In the genomic region with DNA sequence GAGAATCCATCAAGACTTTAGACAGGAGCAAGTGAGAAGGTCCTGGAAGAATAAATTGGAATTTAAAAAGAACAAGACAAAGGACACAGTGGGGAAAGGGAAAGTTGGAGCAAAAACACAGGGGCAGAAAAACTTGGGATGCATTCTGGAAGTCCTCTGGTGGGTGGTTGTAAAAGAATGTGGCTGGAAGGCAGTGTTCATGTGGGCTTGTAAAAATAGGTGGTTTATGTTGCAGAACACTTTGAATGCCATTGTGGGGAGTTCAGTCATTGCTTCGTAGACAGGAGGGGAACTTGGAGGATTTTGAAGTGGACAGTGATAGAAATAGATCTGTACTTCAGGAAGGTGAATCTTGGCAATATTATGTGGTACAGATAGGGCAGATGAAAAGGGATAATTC, we compare ENCODE assay signal across 22 cellular contexts. TPM values are rescaled to one million over a fixed set of nuclear protein-coding genes. Genes with fewer than 3 reads are reported as not detected.
DNase-seq lines count a peak whose midpoint lies in the region; ATAC-seq and TF ChIP-seq lines count a peak whose summit lies in the region.
"Had no signal": no experiment of that assay in that cellular context is flagged by ENCODE, and none has a peak within 500 bp of the region (broad histone marks: within the 10 kb centered on the region; RNA-seq: fewer than 3 reads in every experiment).

No MANE protein-coding gene starts in this region.

- POLR2A ChIA-PET in WTC11 (lab: Charles Lee), result no interaction called here

- H3K36me3 Mint-ChIP-seq in WTC11, result peaks cover 32% of the 10 kb centered on the region
- H3K36me3 Mint-ChIP-seq in osteocyte (ENCODE audit: unreplicated experiment), result no peaks in the 10 kb centered on the region
- H3K36me3 Mint-ChIP-seq: CD8-positive, alpha-beta memory T cell; memory B cell had no signal

- ATAC-seq in WTC11, result no peak
- ATAC-seq: activated CD8-positive, alpha-beta T cell treated with anti-CD3 and anti-CD28 coated beads for 36 hours; naive thymus-derived CD4-positive, alpha-beta T cell had no signal

- H3K9me3 Mint-ChIP-seq in WTC11 (peaks cover 20% of the 10 kb centered on the region), osteocyte (ENCODE audit: unreplicated experiment) (no peaks in the 10 kb centered on the region)
- H3K9me3 Mint-ChIP-seq: activated CD8-positive, alpha-beta T cell treated with anti-CD3 and anti-CD28 coated beads for 36 hours; activated naive CD4-positive, alpha-beta T cell treated with anti-CD3 and anti-CD28 coated beads for 36 hours; activated T-cell treated with anti-CD3 and anti-CD28 coated beads, Interleukin-2, amount 50 U/mL, for 24 hours; CD8-positive, alpha-beta memory T cell; memory B cell; naive thymus-derived CD4-positive, alpha-beta T cell; stimulated activated naive CD8-positive, alpha-beta T cell treated with anti-CD3 and anti-CD28 coated beads, Interleukin-15, Interleukin-2, amounts not matched to agents 100 ng/mL and 50 ng/mL, for 24 hours; type B pancreatic cell had no signal

- no peak for TF ChIP-seq CTCF in WTC11 (IDR thresholded peaks at IDR 0.05)
- no peak for TF ChIP-seq CTCF in osteocyte (IDR thresholded peaks at IDR 0.05)

- DNase-seq in EL (peak; percentile 60), WTC11 (ENCODE audit: low spot score) (no peak), hepatic stellate cell (ENCODE audit: low spot score) (peak; percentile 41), osteocyte (ENCODE audit: extremely low spot score, unreplicated experiment) (no peak), SKM-1 (lab: John Stamatoyannopoulos, UW; ENCODE audit: unreplicated experiment) (no peak), hypothalamus (lab: John Stamatoyannopoulos, UW) (no peak), iPS-NIHi7 (ENCODE audit: extremely low spot score) (no peak), NCI-H1694 (lab: John Stamatoyannopoulos, UW) (no peak)
- DNase-seq: activated CD8-positive, alpha-beta T cell treated with anti-CD3 and anti-CD28 coated beads for 36 hours; activated naive CD4-positive, alpha-beta T cell treated with anti-CD3 and anti-CD28 coated beads for 36 hours; activated T-cell treated with anti-CD3 and anti-CD28 coated beads, Interleukin-2, amount 50 U/mL, for 24 hours; anterior cingulate cortex; CD8-positive, alpha-beta memory T cell; cortex of kidney; DMS53; naive thymus-derived CD4-positive, alpha-beta T cell; NCI-H146; NCI-H446; stimulated activated CD4-positive, alpha-beta T cell treated with anti-CD3 and anti-CD28 coated beads, Interleukin-4, amount 100 ng/mL, for 24 hours had no signal

- H3K4me3 Mint-ChIP-seq in WTC11 (no peak overlapping the region), osteocyte (ENCODE audit: unreplicated experiment) (peak overlapping the region; percentile 2)
- H3K4me3 Mint-ChIP-seq: activated CD8-positive, alpha-beta T cell treated with anti-CD3 and anti-CD28 coated beads for 36 hours; activated naive CD4-positive, alpha-beta T cell treated with anti-CD3 and anti-CD28 coated beads for 36 hours; activated T-cell treated with anti-CD3 and anti-CD28 coated beads, Interleukin-2, amount 50 U/mL, for 24 hours; CD8-positive, alpha-beta memory T cell; memory B cell; naive thymus-derived CD4-positive, alpha-beta T cell; stimulated activated naive CD8-positive, alpha-beta T cell treated with anti-CD3 and anti-CD28 coated beads, Interleukin-15, Interleukin-2, amounts not matched to agents 100 ng/mL and 50 ng/mL, for 24 hours; type B pancreatic cell had no signal

- peak overlapping the region; percentile 3; the same call in 1 of the 2 replicates for H3K27ac Mint-ChIP-seq in WTC11
- H3K27ac Mint-ChIP-seq in osteocyte (ENCODE audit: unreplicated experiment), result peak overlapping the region; percentile 69
- H3K27ac Mint-ChIP-seq: activated CD8-positive, alpha-beta T cell treated with anti-CD3 and anti-CD28 coated beads for 36 hours; activated naive CD4-positive, alpha-beta T cell treated with anti-CD3 and anti-CD28 coated beads for 36 hours; activated T-cell treated with anti-CD3 and anti-CD28 coated beads, Interleukin-2, amount 50 U/mL, for 24 hours; memory B cell; naive thymus-derived CD4-positive, alpha-beta T cell; stimulated activated naive CD8-positive, alpha-beta T cell treated with anti-CD3 and anti-CD28 coated beads, Interleukin-15, Interleukin-2, amounts not matched to agents 100 ng/mL and 50 ng/mL, for 24 hours; type B pancreatic cell had no signal

- H3K4me1 Mint-ChIP-seq in WTC11 (no peaks in the 10 kb centered on the region), osteocyte (ENCODE audit: unreplicated experiment) (peaks cover 30% of the 10 kb centered on the region)

- CTCF ChIA-PET in WTC11 (lab: Charles Lee), result interaction anchor here (5.5 kb wide), 1 partner anchor 16 kb away, joined by 27 read pairs; a partner anchor contains a TSS

- H3K27me3 Mint-ChIP-seq in WTC11 (ENCODE audit: low read depth), result no peaks in the 10 kb centered on the region; the same call in 1 of the 2 replicates
- H3K27me3 Mint-ChIP-seq in osteocyte (ENCODE audit: unreplicated experiment), result no peaks in the 10 kb centered on the region
- H3K27me3 Mint-ChIP-seq: activated CD8-positive, alpha-beta T cell treated with anti-CD3 and anti-CD28 coated beads for 36 hours; activated T-cell treated with anti-CD3 and anti-CD28 coated beads, Interleukin-2, amount 50 U/mL, for 24 hours; CD8-positive, alpha-beta memory T cell; memory B cell; naive thymus-derived CD4-positive, alpha-beta T cell; stimulated activated naive CD8-positive, alpha-beta T cell treated with anti-CD3 and anti-CD28 coated beads, Interleukin-15, Interleukin-2, amounts not matched to agents 100 ng/mL and 50 ng/mL, for 24 hours; type B pancreatic cell had no signal

TF ChIP-seq in WTC11, 78 proteins besides CTCF, POLR2A, EP300 and RAD21:
- TF ChIP-seq, protein P1, sequence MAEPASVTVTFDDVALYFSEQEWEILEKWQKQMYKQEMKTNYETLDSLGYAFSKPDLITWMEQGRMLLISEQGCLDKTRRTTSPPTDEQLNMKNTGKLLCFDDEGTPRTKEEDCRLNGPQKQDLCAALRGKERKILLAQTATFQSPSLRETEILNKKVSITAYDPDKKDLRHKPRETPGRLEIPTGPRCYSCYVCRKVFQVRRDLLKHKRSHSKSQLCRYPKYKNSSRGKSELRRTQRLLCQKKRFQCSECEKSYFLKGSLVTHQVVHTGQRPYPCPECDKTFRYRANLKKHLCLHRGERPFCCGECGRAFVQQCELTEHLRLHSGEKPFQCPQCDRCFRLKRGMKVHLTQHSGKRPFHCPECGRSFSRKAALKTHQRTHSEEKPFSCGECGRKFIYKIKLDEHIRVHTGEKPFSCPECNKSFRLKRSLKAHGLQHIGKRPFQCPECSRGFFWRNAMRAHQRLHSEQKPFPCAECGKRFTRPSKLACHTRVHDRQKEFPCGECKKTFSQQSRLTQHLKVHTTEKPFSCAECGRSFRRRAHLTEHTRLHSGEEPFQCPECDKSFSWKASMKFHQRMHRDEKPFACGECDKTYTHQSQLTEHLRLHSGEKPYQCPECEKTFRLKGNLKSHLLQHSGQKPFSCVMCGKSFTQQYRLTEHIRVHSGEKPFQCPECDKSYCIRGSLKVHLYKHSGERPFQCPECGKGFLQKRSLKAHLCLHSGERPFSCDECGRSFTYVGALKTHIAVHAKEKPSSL (CRISPR knock-in tag; conservative IDR thresholded peaks at IDR 0.05), result no peak
- TF ChIP-seq KAT7 (CRISPR knock-in tag; IDR thresholded peaks at IDR 0.05; ENCODE audit: borderline replicate concordance), result no peak
- no peak for TF ChIP-seq IRF2 (CRISPR knock-in tag; IDR thresholded peaks at IDR 0.05; ENCODE audit: borderline replicate concordance, low read depth)
- no peak for TF ChIP-seq NFYB (CRISPR knock-in tag; conservative IDR thresholded peaks at IDR 0.05; ENCODE audit: low read depth)
- TF ChIP-seq SOX15 (CRISPR knock-in tag; IDR thresholded peaks at IDR 0.05), result no peak
- no peak for TF ChIP-seq ZNF219 (CRISPR knock-in tag; IDR thresholded peaks at IDR 0.05; ENCODE audit: borderline replicate concordance)
- TF ChIP-seq CREM (CRISPR knock-in tag; IDR thresholded peaks at IDR 0.05), result no peak
- TF ChIP-seq, protein P2, sequence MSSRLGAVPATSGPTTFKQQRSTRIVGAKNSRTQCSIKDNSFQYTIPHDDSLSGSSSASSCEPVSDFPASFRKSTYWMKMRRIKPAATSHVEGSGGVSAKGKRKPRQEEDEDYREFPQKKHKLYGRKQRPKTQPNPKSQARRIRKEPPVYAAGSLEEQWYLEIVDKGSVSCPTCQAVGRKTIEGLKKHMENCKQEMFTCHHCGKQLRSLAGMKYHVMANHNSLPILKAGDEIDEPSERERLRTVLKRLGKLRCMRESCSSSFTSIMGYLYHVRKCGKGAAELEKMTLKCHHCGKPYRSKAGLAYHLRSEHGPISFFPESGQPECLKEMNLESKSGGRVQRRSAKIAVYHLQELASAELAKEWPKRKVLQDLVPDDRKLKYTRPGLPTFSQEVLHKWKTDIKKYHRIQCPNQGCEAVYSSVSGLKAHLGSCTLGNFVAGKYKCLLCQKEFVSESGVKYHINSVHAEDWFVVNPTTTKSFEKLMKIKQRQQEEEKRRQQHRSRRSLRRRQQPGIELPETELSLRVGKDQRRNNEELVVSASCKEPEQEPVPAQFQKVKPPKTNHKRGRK (CRISPR knock-in tag; IDR thresholded peaks at IDR 0.05; ENCODE audit: borderline replicate concordance), result no peak
- no peak for TF ChIP-seq NR3C1 (CRISPR knock-in tag; conservative IDR thresholded peaks at IDR 0.05; ENCODE audit: low read depth)
TF ChIP-seq in WTC11: peak in this region for 0.

RNA-seq across cellular contexts. Expression of a gene that starts 15.2 kb away (rescaled TPM):
- total RNA-seq in WTC11 (2021), result 63.1 to 70.1 TPM (median 64.9 TPM) in 3 replicates
- 48.9 and 51.5 TPM in 2 replicates for total RNA-seq in osteocyte

Comparison
In these comparisons a context has a peak if more than half of its experiments do, and no peak if none do; other contexts are left out.
1. DNase-seq: peak in EL (single experiment) and hepatic stellate cell (single experiment); none in WTC11 (single experiment), osteocyte (single experiment), SKM-1 (single experiment), hypothalamus (0 of 51), iPS-NIHi7 (single experiment) and NCI-H1694 (single experiment).